ENCODE assay signal across 8 cellular contexts in the genomic region with DNA sequence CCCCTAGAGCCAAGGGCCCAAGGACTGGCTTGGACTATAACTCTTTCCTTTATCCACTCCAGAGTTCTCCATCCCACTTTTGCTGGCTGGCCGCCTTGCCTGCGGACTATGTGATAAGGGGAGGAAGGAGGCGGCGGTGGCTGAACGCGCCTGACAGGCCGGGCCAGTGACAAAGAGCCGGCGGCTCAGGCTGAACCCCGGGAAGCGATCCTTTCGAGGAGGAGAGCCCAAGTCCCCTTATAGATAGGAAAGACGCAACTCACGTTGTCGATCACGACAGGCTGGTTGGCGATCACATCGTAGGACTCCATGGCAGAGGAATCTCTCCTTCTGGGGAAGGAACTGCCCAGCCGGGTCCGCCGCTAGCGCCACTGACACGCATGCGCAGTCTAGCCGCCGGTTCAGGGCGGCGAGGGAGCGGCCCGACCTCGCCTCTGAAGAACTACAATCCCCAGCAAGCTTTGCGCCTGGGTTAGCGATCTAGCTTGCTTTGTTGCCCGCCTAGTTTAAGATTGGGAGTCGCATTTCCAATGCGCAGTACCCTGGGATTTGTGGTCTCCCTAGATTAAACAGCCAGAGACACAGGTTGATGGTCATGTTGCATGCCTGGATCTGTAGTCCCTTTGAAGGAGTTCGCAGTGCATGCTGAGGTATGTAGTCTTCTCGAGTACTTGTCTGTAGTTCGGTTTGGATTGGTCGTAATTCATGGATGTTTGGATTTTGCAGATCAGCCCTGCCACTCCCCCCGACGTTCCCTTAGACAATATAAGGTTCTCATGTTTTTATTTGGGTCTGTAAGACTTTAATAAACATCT. TPM values are rescaled to one million over a fixed set of nuclear protein-coding genes. Genes with fewer than 3 reads are reported as not detected.
A peak's percentile ranks its signal among the peaks of the same experiment; 100 is the strongest.
DNase-seq lines count a peak whose midpoint lies in the region; ATAC-seq and TF ChIP-seq lines count a peak whose summit lies in the region.

A gene (minus strand): TSS at position 376 of the 815 bp plus-strand sequence. CDS start 65 bp downstream, at position 311.

- H3K36me3 ChIP-seq in lower lobe of right lung: no peaks in the 10 kb centered on the region

- TF ChIP-seq CTCF in GM20000 (IDR thresholded peaks at IDR 0.05; ENCODE audit: extremely low read depth, missing control alignments) (no peak), lower lobe of right lung (IDR thresholded peaks at IDR 0.05) (no peak)

- H3K27ac ChIP-seq in lower lobe of right lung: peak within 1 kb of the TSS; percentile 90

- peak; percentile 87 to 92 for ATAC-seq in lower lobe of right lung

- intact Hi-C loops in lower lobe of right lung (cut with DNase I): loop anchor here (10.0 kb wide), 1 partner anchor 82 kb away; no protein-coding TSS in a partner anchor

- H3K9me3 ChIP-seq in lower lobe of right lung: no peaks in the 10 kb centered on the region

- peak within 1 kb of the TSS; percentile 96 for H3K4me3 ChIP-seq in lower lobe of right lung

- peak; percentile 91 for DNase-seq in COLO668 (lab: John Stamatoyannopoulos, UW; ENCODE audit: unreplicated experiment)
- DNase-seq in GM20000 (ENCODE audit: low spot score): peak; percentile 87
- DNase-seq in HT-29 (ENCODE audit: low spot score): peak; percentile 99
- DNase-seq in NK-92 treated with Interleukin-12 subunit alpha and Interleukin-12 subunit beta, amount 100 ng/mL, for 24 hours (lab: John Stamatoyannopoulos, UW): peak; percentile 86
- DNase-seq in activated CD8-positive, alpha-beta memory T cell treated with anti-CD3 and anti-CD28 coated beads for 24 hours: peak; percentile 99
- peak; percentile 89 for DNase-seq in effector CD8-positive, alpha-beta T cell (lab: John Stamatoyannopoulos, UW)
- DNase-seq in lower lobe of right lung: peak; percentile 96
- peak; percentile 87 to 92 (median 91) for DNase-seq in stimulated activated CD4-positive, alpha-beta T cell treated with anti-CD3 and anti-CD28 coated beads, TNF-alpha, amount 100 ng/mL, for 24 hours (ENCODE audit: low read depth in 3 of 3)

- H3K4me1 ChIP-seq in lower lobe of right lung: peaks cover 68% of the 10 kb centered on the region

- no peaks in the 10 kb centered on the region for H3K27me3 ChIP-seq in lower lobe of right lung (ENCODE audit: low read depth)

RNA-seq across cellular contexts. Expression of the gene that starts here (rescaled TPM):
- total RNA-seq in HT-29 (2014; rRNA removed; shearing (Covaris generic)): 65.8 and 66.2 TPM in 2 replicates
- total RNA-seq in lower lobe of right lung: 88.0 TPM

Comparison
In these comparisons a context has a peak if more than half of its experiments do, and no peak if none do; other contexts are left out.
1. Peak in every context shown above with its lines: DNase-seq, ATAC-seq, H3K4me3 ChIP-seq and H3K27ac ChIP-seq.